ENCODE assay signal across 22 cellular contexts in the genomic region with DNA sequence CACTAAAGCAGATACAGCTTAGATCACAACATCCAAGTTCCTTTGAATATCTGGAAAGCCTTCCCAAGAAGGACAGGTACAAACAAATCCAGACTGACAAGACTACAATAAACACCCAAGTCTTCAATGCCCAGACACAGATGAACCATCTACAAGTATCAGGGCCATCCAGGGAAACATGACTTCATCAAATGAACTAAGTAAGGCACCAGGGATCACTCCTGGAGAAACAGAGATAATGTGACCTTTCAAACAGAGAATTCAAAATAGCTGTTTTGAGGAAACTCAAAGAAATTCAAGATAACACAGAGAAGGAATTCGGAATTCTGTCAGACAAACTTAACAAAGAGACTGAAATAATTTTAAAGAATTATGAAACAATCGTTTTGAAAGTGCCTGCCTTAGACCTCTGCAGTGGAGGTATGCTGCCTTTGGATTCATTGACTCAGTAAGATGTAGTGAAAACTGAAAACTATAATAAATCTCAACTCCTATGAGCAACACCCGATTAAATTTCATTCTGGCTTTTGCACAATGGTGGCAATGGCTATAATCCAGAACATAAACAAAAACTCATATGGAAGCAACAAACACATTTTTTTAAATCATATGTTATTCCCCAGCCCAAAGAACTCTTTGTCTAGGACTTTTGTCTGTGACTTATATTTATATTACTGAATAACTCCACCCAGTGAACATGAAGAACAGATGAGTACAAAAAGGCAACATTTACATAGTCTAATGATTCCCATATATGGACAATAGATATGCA. TPM values are rescaled to one million over a fixed set of nuclear protein-coding genes. Genes with fewer than 3 reads are reported as not detected.
A peak's percentile ranks its signal among the peaks of the same experiment; 100 is the strongest.
DNase-seq lines count a peak whose midpoint lies in the region; ATAC-seq and TF ChIP-seq lines count a peak whose summit lies in the region.
"Had no signal": no experiment of that assay in that cellular context is flagged by ENCODE, and none has a peak within 500 bp of the region (broad histone marks: within the 10 kb centered on the region; RNA-seq: fewer than 3 reads in every experiment).

No MANE protein-coding gene starts in this region.

- DNase-seq in AG08395 (ENCODE audit: low spot score) (peak; percentile 12), HCEC 1CT (peak; percentile 95), amniotic epithelial cell (ENCODE audit: low read depth) (peak; percentile 79), fibroblast of villous mesenchyme (ENCODE audit: low read depth) (peak; percentile 73), 8988T (no peak), LoVo (ENCODE audit: low spot score) (no peak)
- DNase-seq: activated CD4-positive, alpha-beta memory T cell treated with anti-CD3 and anti-CD28 coated beads, Interleukin-2, amount 10 ng/mL, durations not matched to agents 7 days and 5 days; activated CD4-positive, CD25-positive, alpha-beta regulatory T cell; activated naive CD4-positive, alpha-beta T cell treated with anti-CD3 and anti-CD28 coated beads, Interleukin-2, amount 10 ng/mL, durations not matched to agents 7 days and 5 days; activated T-cell treated with anti-CD3 and anti-CD28 coated beads, Interleukin-2, amount 50 U/mL, for 1 hour; DMS79 treated with DMSO at 0.1 percent for 48 hours; left lung; MG63; midbrain; NCI-H748 treated with DMSO at 0.1 percent for 48 hours; stimulated activated CD4-positive, alpha-beta T cell treated with anti-CD3 and anti-CD28 coated beads, Interleukin-12 subunit alpha, Interleukin-12 subunit beta, amount 100 ng/mL, for 4 hours; T-helper 9 cell had no signal

- ATAC-seq in HG03025 (IDR thresholded peaks at IDR 0.05; ENCODE audit: low FRiP score, unreplicated experiment), result no peak
- ATAC-seq in GM21619 (IDR thresholded peaks at IDR 0.05; ENCODE audit: unreplicated experiment), result no peak
- ATAC-seq: left lung had no signal

- no peak for TF ChIP-seq CTCF in fibroblast of villous mesenchyme (IDR thresholded peaks at IDR 0.05; ENCODE audit: insufficient read depth, low read depth, low read length)

- H3K4me3 ChIP-seq in fibroblast of villous mesenchyme (ENCODE audit: low read depth, low read length), result no peak overlapping the region
- H3K4me3 ChIP-seq: left lung, MG63, PC-9, SK-N-MC, vagina had no signal

RNA-seq across cellular contexts. Expression of a gene that starts 12.6 kb away (rescaled TPM):
- 324 and 401 TPM in 2 replicates for total RNA-seq in fibroblast of villous mesenchyme

Comparison
In these comparisons a context has a peak if more than half of its experiments do, and no peak if none do; other contexts are left out.
1. DNase-seq: peak in AG08395 (single experiment), HCEC 1CT (single experiment), amniotic epithelial cell (single experiment) and fibroblast of villous mesenchyme (single experiment); none in 8988T (single experiment) and LoVo (single experiment).